36 cellular contexts compared by ENCODE assay signal in the genomic region with DNA sequence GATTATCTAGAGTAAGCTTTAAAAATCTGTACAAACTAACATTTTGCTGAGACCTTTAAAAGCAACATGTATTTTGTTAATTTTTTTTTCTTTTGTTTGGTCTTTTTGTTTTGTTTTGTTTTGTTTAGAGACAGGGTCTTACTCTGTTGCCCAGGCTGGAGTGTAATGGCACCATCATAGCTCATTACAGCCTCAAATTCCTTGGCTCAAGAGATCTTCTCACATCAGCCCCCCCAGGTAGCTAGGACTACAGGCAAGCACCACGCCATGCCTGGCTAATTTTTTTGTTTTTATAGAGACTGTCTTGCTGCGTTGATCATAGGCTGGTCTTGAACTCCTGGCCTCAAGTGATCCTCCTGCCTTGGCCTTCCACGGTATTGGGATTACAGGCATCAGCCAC.
"Had no signal": no experiment of that assay in that cellular context is flagged by ENCODE, and none has a peak within 500 bp of the region (broad histone marks: within the 10 kb centered on the region; RNA-seq: fewer than 3 reads in every experiment).

No MANE protein-coding gene starts in this region.

- H3K4me1 Mint-ChIP-seq: brain had no signal

- DNase-seq: activated effector memory CD4-positive, alpha-beta T cell treated with anti-CD3 and anti-CD28 coated beads, Interleukin-2, amount 50 U/mL, for 16 hours; activated effector memory CD4-positive, alpha-beta T cell treated with Interleukin-2 at 50 U/mL for 16 hours; activated gamma-delta T cell; activated gamma-delta T cell treated with Interleukin-2 at 50 U/mL for 16 hours; activated naive CD4-positive, alpha-beta T cell treated with anti-CD3 and anti-CD28 coated beads for 36 hours; activated naive CD4-positive, alpha-beta T cell treated with anti-CD3 and anti-CD28 coated beads, Interleukin-2, amount 50 U/mL, for 16 hours; activated naive CD4-positive, alpha-beta T cell treated with Interleukin-2 at 50 U/mL for 16 hours; activated naive CD8-positive, alpha-beta T cell treated with anti-CD3 and anti-CD28 coated beads for 36 hours; activated naive CD8-positive, alpha-beta T cell treated with anti-CD3 and anti-CD28 coated beads, Interleukin-2, amount 10 ng/mL, durations not matched to agents 7 days and 5 days; activated naive CD8-positive, alpha-beta T cell treated with anti-CD3 and anti-CD28 coated beads, Interleukin-2, amount 50 U/mL, for 24 hours; activated T-cell treated with anti-CD3 and anti-CD28 coated beads, Interleukin-2, amount 50 U/mL, for 1 hour; activated T-cell treated with anti-CD3 and anti-CD28 coated beads, Interleukin-2, amount 50 U/mL, for 24 hours; activated T-cell treated with anti-CD3 and anti-CD28 coated beads, Interleukin-2, amount 50 U/mL, for 4 hours; activated T-cell treated with anti-CD3 and anti-CD28 coated beads, Interleukin-2, amount 50 U/mL, for 48 hours; activated T-cell treated with anti-CD3 and anti-CD28 coated beads, Interleukin-2, amount 50 U/mL, for 72 hours; adrenal gland; amniotic stem cell; amygdala; anterior cingulate cortex; aorta; body of pancreas; brain microvascular endothelial cell; caudate nucleus; central memory CD4-positive, alpha-beta T cell; cerebellar nuclear complex had no signal

- H3K9me3 Mint-ChIP-seq: activated naive CD4-positive, alpha-beta T cell treated with anti-CD3 and anti-CD28 coated beads for 36 hours; activated naive CD4-positive, alpha-beta T cell treated with anti-CD3 and anti-CD28 coated beads, Interleukin-2, amount 50 U/mL, for 72 hours; activated naive CD8-positive, alpha-beta T cell treated with anti-CD3 and anti-CD28 coated beads, Interleukin-2, amount 10 ng/mL, durations not matched to agents 7 days and 5 days; activated naive CD8-positive, alpha-beta T cell treated with anti-CD3 and anti-CD28 coated beads, Interleukin-2, amount 50 U/mL, for 24 hours; activated T-cell treated with anti-CD3 and anti-CD28 coated beads, Interleukin-2, amount 50 U/mL, for 24 hours; activated T-cell treated with anti-CD3 and anti-CD28 coated beads, Interleukin-2, amount 50 U/mL, for 4 hours; activated T-cell treated with anti-CD3 and anti-CD28 coated beads, Interleukin-2, amount 50 U/mL, for 72 hours; activated T-helper 1 cell treated with anti-CD3 and anti-CD28 coated beads, Interleukin-12 subunit alpha, Interleukin-12 subunit beta, Interleukin-2, Interleukin-4 antibody, amounts not matched to agents 30 ng/mL and 10 ng/mL and 1 ng/mL, durations not matched to agents 14 hours and 24 hours and 36 hours; activated T-helper 17 cell treated with anti-CD3 and anti-CD28 coated beads, Interleukin-2, amount 50 U/mL, for 72 hours; activated T-helper 2 cell treated with anti-CD3 and anti-CD28 coated beads, Interferon-gamma antibody, Interleukin-2, Interleukin-4, amounts not matched to agents 10 μg/mL and 5 μg/mL and 100 μg/mL, durations not matched to agents 14 hours and 24 hours and 36 hours; brain; central memory CD8-positive, alpha-beta T cell had no signal

- ATAC-seq: activated naive CD4-positive, alpha-beta T cell treated with anti-CD3 and anti-CD28 coated beads, Interleukin-2, amount 50 U/mL, for 72 hours; activated naive CD8-positive, alpha-beta T cell treated with anti-CD3 and anti-CD28 coated beads, Interleukin-2, amount 50 U/mL, for 24 hours; activated T-cell treated with anti-CD3 and anti-CD28 coated beads, Interleukin-2, amount 50 U/mL, for 4 hours; activated T-cell treated with anti-CD3 and anti-CD28 coated beads, Interleukin-2, amount 50 U/mL, for 72 hours; activated T-helper 17 cell treated with anti-CD3 and anti-CD28 coated beads, Interleukin-2, amount 50 U/mL, for 72 hours; body of pancreas had no signal

- H3K4me3 Mint-ChIP-seq: activated naive CD4-positive, alpha-beta T cell treated with anti-CD3 and anti-CD28 coated beads for 36 hours; activated naive CD4-positive, alpha-beta T cell treated with anti-CD3 and anti-CD28 coated beads, Interleukin-2, amount 50 U/mL, for 24 hours; activated naive CD8-positive, alpha-beta T cell; activated naive CD8-positive, alpha-beta T cell treated with anti-CD3 and anti-CD28 coated beads for 36 hours; activated naive CD8-positive, alpha-beta T cell treated with anti-CD3 and anti-CD28 coated beads, Interleukin-2, amount 10 ng/mL, durations not matched to agents 7 days and 5 days; activated naive CD8-positive, alpha-beta T cell treated with anti-CD3 and anti-CD28 coated beads, Interleukin-2, amount 50 U/mL, for 24 hours; activated T-cell treated with anti-CD3 and anti-CD28 coated beads, Interleukin-2, amount 50 U/mL, for 24 hours; activated T-cell treated with anti-CD3 and anti-CD28 coated beads, Interleukin-2, amount 50 U/mL, for 4 hours; activated T-cell treated with anti-CD3 and anti-CD28 coated beads, Interleukin-2, amount 50 U/mL, for 72 hours; activated T-helper 1 cell treated with anti-CD3 and anti-CD28 coated beads, Interleukin-12 subunit alpha, Interleukin-12 subunit beta, Interleukin-2, Interleukin-4 antibody, amounts not matched to agents 30 ng/mL and 10 ng/mL and 1 ng/mL, durations not matched to agents 14 hours and 24 hours and 36 hours; activated T-helper 17 cell treated with anti-CD3 and anti-CD28 coated beads, Interleukin-2, amount 50 U/mL, for 72 hours; brain; central memory CD8-positive, alpha-beta T cell had no signal

- H3K9me3 ChIP-seq: adrenal gland, ascending aorta, body of pancreas, breast epithelium had no signal

- H3K27ac ChIP-seq: adrenal gland, ascending aorta, body of pancreas, brain microvascular endothelial cell, breast epithelium, cardiac muscle cell had no signal

- H3K4me3 ChIP-seq: adrenal gland, ascending aorta, body of pancreas, breast epithelium, cardiac muscle cell had no signal

- H3K4me1 ChIP-seq: adrenal gland, ascending aorta, body of pancreas, breast epithelium had no signal

- H3K27me3 Mint-ChIP-seq: activated naive CD4-positive, alpha-beta T cell treated with anti-CD3 and anti-CD28 coated beads, Interleukin-2, amount 50 U/mL, for 24 hours; activated naive CD8-positive, alpha-beta T cell; activated naive CD8-positive, alpha-beta T cell treated with anti-CD3 and anti-CD28 coated beads for 36 hours; activated naive CD8-positive, alpha-beta T cell treated with anti-CD3 and anti-CD28 coated beads, Interleukin-2, amount 10 ng/mL, durations not matched to agents 7 days and 5 days; activated naive CD8-positive, alpha-beta T cell treated with anti-CD3 and anti-CD28 coated beads, Interleukin-2, amount 50 U/mL, for 24 hours; activated T-cell treated with anti-CD3 and anti-CD28 coated beads, Interleukin-2, amount 50 U/mL, for 24 hours; activated T-helper 17 cell treated with anti-CD3 and anti-CD28 coated beads, Interleukin-2, amount 50 U/mL, for 72 hours; brain; central memory CD8-positive, alpha-beta T cell had no signal

- H3K27ac Mint-ChIP-seq: activated naive CD4-positive, alpha-beta T cell treated with anti-CD3 and anti-CD28 coated beads for 36 hours; activated naive CD4-positive, alpha-beta T cell treated with anti-CD3 and anti-CD28 coated beads, Interleukin-2, amount 50 U/mL, for 24 hours; activated naive CD4-positive, alpha-beta T cell treated with anti-CD3 and anti-CD28 coated beads, Interleukin-2, amount 50 U/mL, for 72 hours; activated naive CD8-positive, alpha-beta T cell; activated naive CD8-positive, alpha-beta T cell treated with anti-CD3 and anti-CD28 coated beads for 36 hours; activated naive CD8-positive, alpha-beta T cell treated with anti-CD3 and anti-CD28 coated beads, Interleukin-2, amount 10 ng/mL, durations not matched to agents 7 days and 5 days; activated naive CD8-positive, alpha-beta T cell treated with anti-CD3 and anti-CD28 coated beads, Interleukin-2, amount 50 U/mL, for 24 hours; activated T-cell treated with anti-CD3 and anti-CD28 coated beads, Interleukin-2, amount 50 U/mL, for 24 hours; activated T-cell treated with anti-CD3 and anti-CD28 coated beads, Interleukin-2, amount 50 U/mL, for 72 hours; activated T-helper 1 cell treated with anti-CD3 and anti-CD28 coated beads, Interleukin-12 subunit alpha, Interleukin-12 subunit beta, Interleukin-2, Interleukin-4 antibody, amounts not matched to agents 30 ng/mL and 10 ng/mL and 1 ng/mL, durations not matched to agents 14 hours and 24 hours and 36 hours; activated T-helper 17 cell treated with anti-CD3 and anti-CD28 coated beads, Interleukin-2, amount 50 U/mL, for 72 hours; activated T-helper 2 cell treated with anti-CD3 and anti-CD28 coated beads, Interferon-gamma antibody, Interleukin-2, Interleukin-4, amounts not matched to agents 10 μg/mL and 5 μg/mL and 100 μg/mL, durations not matched to agents 14 hours and 24 hours and 36 hours; brain had no signal

- H3K27me3 ChIP-seq: adrenal gland, ascending aorta, body of pancreas, brain microvascular endothelial cell, breast epithelium, cardiac muscle cell had no signal

- H3K36me3 ChIP-seq: adrenal gland, brain microvascular endothelial cell, breast epithelium had no signal
